ENCODE assay signal across 36 cellular contexts in genomic region chrX:111407948-111408347, GRCh38. TPM values are rescaled to one million over a fixed set of nuclear protein-coding genes. Genes with fewer than 3 reads are reported as not detected.
"Had no signal": no experiment of that assay in that cellular context is flagged by ENCODE, and none has a peak within 500 bp of the region (broad histone marks: within the 10 kb centered on the region; RNA-seq: fewer than 3 reads in every experiment).

No MANE protein-coding gene starts in this region.

- H2AFZ ChIP-seq: hepatocyte had no signal

- H3K4me3 Mint-ChIP-seq: dendritic cell treated with granulocyte-macrophage colony-stimulating factor and Interleukin-4, amounts not matched to agents 40 ng/mL and 50 ng/mL, for 4 days; endodermal cell; mesothelial cell of epicardium; naive B cell; natural killer cell treated with Interleukin-12 subunit alpha and Interleukin-12 subunit beta and Interleukin-15 and Interleukin-18, amount 100 ng/mL, for 72 hours; stimulated activated naive CD8-positive, alpha-beta T cell treated with anti-CD3 and anti-CD28 coated beads, Interleukin-15, amount 100 ng/mL, for 72 hours had no signal

- H3K4me1 Mint-ChIP-seq: naive B cell; stimulated activated naive CD8-positive, alpha-beta T cell treated with anti-CD3 and anti-CD28 coated beads, Interleukin-15, amount 100 ng/mL, for 72 hours had no signal

- ATAC-seq: esophagus mucosa; gastrocnemius medialis; heart left ventricle; left lobe of liver; mucosa of descending colon; natural killer cell treated with Interleukin-12 subunit alpha and Interleukin-12 subunit beta and Interleukin-15 and Interleukin-18, amount 100 ng/mL, for 72 hours; pancreas; sciatic nerve; stimulated activated naive CD8-positive, alpha-beta T cell treated with anti-CD3 and anti-CD28 coated beads, Interleukin-15, amount 100 ng/mL, for 72 hours; upper lobe of right lung had no signal

- DNase-seq: colonic mucosa; effector CD8-positive, alpha-beta T cell; endodermal cell; foreskin fibroblast; gastrocnemius medialis; heart left ventricle; kidney; mesenchymal stem cell; mucosa of descending colon; naive B cell; pancreas; stimulated activated CD4-positive, alpha-beta T cell treated with anti-CD3 and anti-CD28 coated beads, Interleukin-12 subunit alpha, Interleukin-12 subunit beta, amount 100 ng/mL, for 4 hours; stimulated activated CD4-positive, alpha-beta T cell treated with anti-CD3 and anti-CD28 coated beads, Interleukin-1b, Interleukin-23, amount 100 ng/mL, for 48 hours; stimulated activated CD4-positive, alpha-beta T cell treated with anti-CD3 and anti-CD28 coated beads, Interleukin-4, amount 100 ng/mL, for 1 hour; stimulated activated CD8-positive, alpha-beta memory T cell treated with anti-CD3 and anti-CD28 coated beads, Interleukin-4, amount 100 ng/mL, for 48 hours; stimulated activated naive CD4-positive, alpha-beta T cell; stimulated activated naive CD8-positive, alpha-beta T cell treated with anti-CD3 and anti-CD28 coated beads, Interleukin-15, amount 100 ng/mL, for 72 hours; transverse colon; upper lobe of right lung; uterus had no signal

- H3K9me3 ChIP-seq: colonic mucosa, gastrocnemius medialis, heart left ventricle, mucosa of descending colon, neutrophil, pancreas, right atrium auricular region, suprapubic skin, transverse colon, upper lobe of right lung, uterus had no signal

- H3K27ac Mint-ChIP-seq: dendritic cell treated with granulocyte-macrophage colony-stimulating factor and Interleukin-4, amounts not matched to agents 40 ng/mL and 50 ng/mL, for 4 days; endodermal cell; mesothelial cell of epicardium; natural killer cell treated with Interleukin-12 subunit alpha and Interleukin-12 subunit beta and Interleukin-15 and Interleukin-18, amount 100 ng/mL, for 72 hours; stimulated activated naive CD8-positive, alpha-beta T cell treated with anti-CD3 and anti-CD28 coated beads, Interleukin-15, amount 100 ng/mL, for 72 hours had no signal

- H3K36me3 Mint-ChIP-seq: mesothelial cell of epicardium; naive B cell; natural killer cell treated with Interleukin-12 subunit alpha and Interleukin-12 subunit beta and Interleukin-15 and Interleukin-18, amount 100 ng/mL, for 72 hours had no signal

- H3K9me3 Mint-ChIP-seq: dendritic cell treated with granulocyte-macrophage colony-stimulating factor and Interleukin-4, amounts not matched to agents 40 ng/mL and 50 ng/mL, for 4 days; endodermal cell; mesothelial cell of epicardium; natural killer cell treated with Interleukin-12 subunit alpha and Interleukin-12 subunit beta and Interleukin-15 and Interleukin-18, amount 100 ng/mL, for 72 hours; stimulated activated naive CD8-positive, alpha-beta T cell treated with anti-CD3 and anti-CD28 coated beads, Interleukin-15, amount 100 ng/mL, for 72 hours had no signal

- H3K27me3 ChIP-seq: colonic mucosa, gastrocnemius medialis, hepatocyte, neutrophil, right atrium auricular region, suprapubic skin, transverse colon, upper lobe of right lung had no signal

- H3K27ac ChIP-seq: colonic mucosa, epithelial cell of prostate, gastrocnemius medialis, heart left ventricle, hepatocyte, neutrophil, pancreas, right atrium auricular region, suprapubic skin, transverse colon, upper lobe of right lung, uterus had no signal

- H3K4me3 ChIP-seq: colonic mucosa, gastrocnemius medialis, heart left ventricle, hepatocyte, lung, mucosa of descending colon, pancreas, right atrium auricular region, smooth muscle cell, suprapubic skin, transverse colon, upper lobe of right lung, uterus had no signal

- H3K36me3 ChIP-seq: colonic mucosa, gastrocnemius medialis, heart left ventricle, neutrophil, pancreas, right atrium auricular region, suprapubic skin, transverse colon, upper lobe of right lung, uterus had no signal

- H3K4me1 ChIP-seq: colonic mucosa, gastrocnemius medialis, heart left ventricle, pancreas, right atrium auricular region, suprapubic skin, transverse colon, upper lobe of right lung, uterus had no signal

- FAIRE-seq: kidney, pancreas had no signal

- H3K4me2 ChIP-seq: hepatocyte, smooth muscle cell had no signal

RNA-seq across cellular contexts. Expression of gene DCX, which starts 4.0 kb away (rescaled TPM):
- total RNA-seq: gastrocnemius medialis; glomerular endothelial cell; left lobe of liver; liver; natural killer cell treated with Interleukin-12 subunit alpha and Interleukin-12 subunit beta and Interleukin-15 and Interleukin-18, amount 100 ng/mL, for 72 hours; omental fat pad; right atrium auricular region; sciatic nerve; transverse colon; upper lobe of right lung had no signal
- polyA plus RNA-seq: heart left ventricle, smooth muscle cell had no signal
